ENCODE assay signal across 12 cellular contexts in genomic region chr6:15351631-15352030, GRCh38.
DNase-seq lines count a peak whose midpoint lies in the region; ATAC-seq, FAIRE-seq and TF ChIP-seq lines count a peak whose summit lies in the region.
"Had no signal": no experiment of that assay in that cellular context is flagged by ENCODE, and none has a peak within 500 bp of the region (broad histone marks: within the 10 kb centered on the region; RNA-seq: fewer than 3 reads in every experiment).

No MANE protein-coding gene starts in this region.

- no peak overlapping the region for H3K4me3 ChIP-seq in GM12878

- 99% methylated on average over 3 of the region's 3 CpGs for WGBS in GM12878 (ENCODE audit: insufficient coverage, insufficient replicate concordance, low lambda C conversion rate, missing lambda C conversion rate)

- no TSS peak for BruUV-seq in GM12878 (replicated peaks; lab: Mats Ljungman, UMichigan)

- H3K4me2 ChIP-seq in GM12878 (ENCODE audit: control insufficient read depth, insufficient read depth): no peak overlapping the region

- no peaks in the 10 kb centered on the region for H3K27me3 ChIP-seq in GM12878 (replicated peaks in 1 of 2; ENCODE audit: control insufficient read depth in 2 of 2, insufficient read depth in 2 of 2, low read length in 1 of 2)

- TF ChIP-seq POLR2A in GM12878 (IDR thresholded peaks at IDR 0.05; ENCODE audit: low read depth, low read length): no peak

- H3K9me3 Mint-ChIP-seq in activated CD4-positive, alpha-beta T cell treated with anti-CD3 and anti-CD28 coated beads for 36 hours (ENCODE audit: low read depth): no peaks in the 10 kb centered on the region
- H3K9me3 Mint-ChIP-seq: activated naive CD8-positive, alpha-beta T cell treated with anti-CD3 and anti-CD28 coated beads for 36 hours had no signal

- no peak overlapping the region for H3K9ac ChIP-seq in GM12878 (ENCODE audit: control insufficient read depth, insufficient read depth, low read length)

- TF ChIP-seq RAD21 in GM12878 (IDR thresholded peaks at IDR 0.05; ENCODE audit: insufficient read depth, low read depth, low read length): no peak

- no peak for ATAC-seq in activated CD4-positive, alpha-beta T cell treated with anti-CD3 and anti-CD28 coated beads for 36 hours
- ATAC-seq in GM12878 (no peak), left ventricle myocardium superior (peak; percentile 95), GM21529 (IDR thresholded peaks at IDR 0.05; ENCODE audit: unreplicated experiment) (no peak)

- RAD21 ChIA-PET in GM12878 (lab: Charles Lee; ENCODE audit: unreplicated experiment): interaction anchor here (0.9 to 2.5 kb wide), 4 partner anchors 9 to 97 kb away, joined by 3 to 8 read pairs (median 3); no protein-coding TSS in a partner anchor

- H3K9me3 ChIP-seq in GM12878 (replicated peaks; ENCODE audit: control insufficient read depth, insufficient read depth, low read length): no peaks in the 10 kb centered on the region; the same call in 2 of the 3 replicates

- peaks cover 4 to 9% of the 10 kb centered on the region in 2 experiments; a peak in 3 of 4 replicates for H3K36me3 ChIP-seq in GM12878 (ENCODE audit: control insufficient read depth in 2 of 2, insufficient read depth in 2 of 2, low read length in 1 of 2)

- no peak for FAIRE-seq in GM12878 (lab: Jason Lieb, UNC)
- FAIRE-seq: GM18507 had no signal

- peaks cover 39% of the 10 kb centered on the region for H3K4me1 ChIP-seq in GM12878 (ENCODE audit: control insufficient read depth, insufficient read depth, low read length)

- POLR2A ChIA-PET in activated CD4-positive, alpha-beta T cell treated with anti-CD3 and anti-CD28 coated beads for 36 hours (lab: Charles Lee): interaction anchor here (0.6 kb wide), 1 partner anchor 155 kb away, joined by 3 read pairs; no protein-coding TSS in a partner anchor
- POLR2A ChIA-PET in GM12878 (lab: Charles Lee): interaction anchor here (0.6 to 3.1 kb wide), 4 partner anchors 8 to 97 kb away, joined by 3 to 14 read pairs (median 4); no protein-coding TSS in a partner anchor

- H3K27ac ChIP-seq in GM12878 (ENCODE audit: control insufficient read depth, insufficient read depth): peak overlapping the region; percentile 65

- H3K27me3 Mint-ChIP-seq in activated CD4-positive, alpha-beta T cell treated with anti-CD3 and anti-CD28 coated beads for 36 hours: no peaks in the 10 kb centered on the region
- H3K27me3 Mint-ChIP-seq: activated naive CD8-positive, alpha-beta T cell treated with anti-CD3 and anti-CD28 coated beads for 36 hours had no signal

- no peak overlapping the region for H2AFZ ChIP-seq in GM12878 (ENCODE audit: control insufficient read depth, low read depth, low read length)

- CTCF ChIA-PET in activated CD4-positive, alpha-beta T cell treated with anti-CD3 and anti-CD28 coated beads for 36 hours (lab: Charles Lee): no interaction called here
- CTCF ChIA-PET in GM12878 (lab: Yijun Ruan, JAX): interaction anchor here (1.1 to 1.9 kb wide), 2 partner anchors 10 to 11 kb away, joined by 4 read pairs; no protein-coding TSS in a partner anchor

- peaks cover 82% of the 10 kb centered on the region for H3K4me1 Mint-ChIP-seq in activated CD4-positive, alpha-beta T cell treated with anti-CD3 and anti-CD28 coated beads for 36 hours

- intact Hi-C loops in activated CD4-positive, alpha-beta T cell treated with anti-CD3 and anti-CD28 coated beads for 36 hours (cut with DNase I, micrococcal nuclease): no loop called here
- intact Hi-C loops in GM12878 (cut with micrococcal nuclease; ENCODE audit: unreplicated experiment) (no loop called here), left ventricle myocardium superior (cut with micrococcal nuclease) (no loop called here)

- peak overlapping the region; percentile 42 for H3K27ac Mint-ChIP-seq in activated CD4-positive, alpha-beta T cell treated with anti-CD3 and anti-CD28 coated beads for 36 hours
- H3K27ac Mint-ChIP-seq: activated naive CD8-positive, alpha-beta T cell treated with anti-CD3 and anti-CD28 coated beads for 36 hours had no signal

- DNase-seq in activated CD4-positive, alpha-beta T cell treated with anti-CD3 and anti-CD28 coated beads for 36 hours: no peak
- DNase-seq in activated CD4-positive, alpha-beta T cell treated with anti-CD3 and anti-CD28 coated beads, Interleukin-2, amount 50 U/mL, for 4 hours: no peak
- no peak for DNase-seq in GM12878 (ENCODE audit: low read depth, low spot score)
- peak; percentile 52 for DNase-seq in left ventricle myocardium superior
- DNase-seq in ureter (ENCODE audit: low spot score): peak; percentile 47
- no peak for DNase-seq in 8988T
- DNase-seq in SHP77 (lab: John Stamatoyannopoulos, UW): no peak
- DNase-seq: activated naive CD8-positive, alpha-beta T cell treated with anti-CD3 and anti-CD28 coated beads for 36 hours; GOT3; NCI-H526 treated with DMSO at 0.1 percent for 48 hours had no signal

- H3K79me2 ChIP-seq in GM12878 (ENCODE audit: control insufficient read depth, insufficient read depth, low read length): peaks cover 95% of the 10 kb centered on the region

- peaks cover 38% of the 10 kb centered on the region for H3K36me3 Mint-ChIP-seq in activated CD4-positive, alpha-beta T cell treated with anti-CD3 and anti-CD28 coated beads for 36 hours (ENCODE audit: low read depth)

- H4K20me1 ChIP-seq in GM12878 (ENCODE audit: control insufficient read depth, insufficient read depth): no peaks in the 10 kb centered on the region; the same call in 1 of the 2 replicates

- SMC1A ChIA-PET in GM12878 (lab: Charles Lee; ENCODE audit: uncharacterized antibody, unreplicated experiment): interaction anchor here (0.6 to 4.5 kb wide), 10 partner anchors 7 to 97 kb away, joined by 3 to 36 read pairs (median 4); no protein-coding TSS in a partner anchor

- no peak for TF ChIP-seq EP300 in GM12878 (IDR thresholded peaks at IDR 0.05; ENCODE audit: borderline replicate concordance in 1 of 2, control insufficient read depth in 1 of 2, low read depth in 2 of 2, low read length in 2 of 2)

- in situ Hi-C loops in GM12878 (cut with MboI): no loop called here

- no peak for TF ChIP-seq CTCF in GM12878 (IDR thresholded peaks at IDR 0.05 in 2 of 3, conservative IDR thresholded peaks at IDR 0.05 in 1 of 3; ENCODE audit: control insufficient read depth in 2 of 3, extremely low read depth in 1 of 3, insufficient read depth in 1 of 3, low read depth in 3 of 3, low read length in 3 of 3)

- H3K4me3 Mint-ChIP-seq in activated CD4-positive, alpha-beta T cell treated with anti-CD3 and anti-CD28 coated beads for 36 hours: no peak overlapping the region
- H3K4me3 Mint-ChIP-seq: activated naive CD8-positive, alpha-beta T cell treated with anti-CD3 and anti-CD28 coated beads for 36 hours had no signal

TF ChIP-seq in GM12878, 131 proteins besides CTCF, POLR2A, EP300 and RAD21:
- TF ChIP-seq ZNF274 (IDR thresholded peaks at IDR 0.05; ENCODE audit: insufficient read depth, insufficient read length) (no peak), TCF3 (IDR thresholded peaks at IDR 0.05; ENCODE audit: borderline replicate concordance, insufficient read depth, low read depth, low read length) (no peak), EZH2 (IDR thresholded peaks at IDR 0.05; ENCODE audit: borderline replicate concordance, control insufficient read depth, low read depth, low read length) (no peak), ZZZ3 (IDR thresholded peaks at IDR 0.05; ENCODE audit: control insufficient read depth, insufficient read length, low read depth) (no peak), KAT2A (conservative IDR thresholded peaks at IDR 0.05; ENCODE audit: control insufficient read depth, low read depth, low read length) (no peak), CREM (IDR thresholded peaks at IDR 0.05; ENCODE audit: low read depth) (no peak), MEF2B (IDR thresholded peaks at IDR 0.05; ENCODE audit: partially characterized antibody, poor library complexity, severe bottlenecking) (no peak)

Comparison
In these comparisons a context has a peak if more than half of its experiments do, and no peak if none do; other contexts are left out.
1. DNase-seq: peak in left ventricle myocardium superior (single experiment) and ureter (single experiment); none in activated CD4-positive, alpha-beta T cell treated with anti-CD3 and anti-CD28 coated beads for 36 hours (single experiment), activated CD4-positive, alpha-beta T cell treated with anti-CD3 and anti-CD28 coated beads, Interleukin-2, amount 50 U/mL, for 4 hours (0 of 2), GM12878 (single experiment), 8988T (single experiment) and SHP77 (0 of 2).